ENCODE assay signal across 8 cellular contexts in genomic region chr6:33014841-33015634, GRCh38. TPM values are rescaled to one million over a fixed set of nuclear protein-coding genes. Genes with fewer than 3 reads are reported as not detected.
DNase-seq lines count a peak whose midpoint lies in the region; ATAC-seq and TF ChIP-seq lines count a peak whose summit lies in the region.

No MANE protein-coding gene starts in this region.

- H3K9me3 Mint-ChIP-seq in activated CD4-positive, alpha-beta memory T cell treated with anti-CD3 and anti-CD28 coated beads for 36 hours, result no peaks in the 10 kb centered on the region

- no peaks in the 10 kb centered on the region for H3K27me3 ChIP-seq in neural cell (ENCODE audit: insufficient read depth, low read depth, low read length)

- intact Hi-C loops in activated CD4-positive, alpha-beta memory T cell treated with anti-CD3 and anti-CD28 coated beads for 36 hours (cut with micrococcal nuclease), result loop anchor here (1.0 to 2.0 kb wide), 2 partner anchors 76 to 234 kb away; no protein-coding TSS in a partner anchor
- intact Hi-C loops in posterior vena cava (cut with DNase I), result loop anchor here (5.0 kb wide), 2 partner anchors 62 to 227 kb away; partner anchors contain the start of gene HLA-DPB1 (in 1 of the 2)

- no peak overlapping the region for H2AFZ ChIP-seq in neural cell (ENCODE audit: low read depth, low read length)

- peak; percentile 68 for TF ChIP-seq CTCF in fibroblast of pulmonary artery (IDR thresholded peaks at IDR 0.05; ENCODE audit: low read length, missing control alignments)
- TF ChIP-seq CTCF in neural cell (IDR thresholded peaks at IDR 0.05; ENCODE audit: poor library complexity, severe bottlenecking), result peak; percentile 83

- no peak for TF ChIP-seq EP300 in neural cell (conservative IDR thresholded peaks at IDR 0.05; ENCODE audit: poor library complexity, severe bottlenecking)

- H3K4me3 Mint-ChIP-seq in activated CD4-positive, alpha-beta memory T cell treated with anti-CD3 and anti-CD28 coated beads for 36 hours, result no peak overlapping the region

- H3K36me3 Mint-ChIP-seq in activated CD4-positive, alpha-beta memory T cell treated with anti-CD3 and anti-CD28 coated beads for 36 hours, result no peaks in the 10 kb centered on the region

- no peaks in the 10 kb centered on the region for H3F3A ChIP-seq in neural cell (ENCODE audit: insufficient read depth, low read length, poor library complexity, severe bottlenecking)

- H3K27ac ChIP-seq in neural cell (ENCODE audit: low read length), result no peak overlapping the region

- no peaks in the 10 kb centered on the region for H3K36me3 ChIP-seq in neural cell (ENCODE audit: insufficient read depth, low read length)

- POLR2A ChIA-PET in activated CD4-positive, alpha-beta memory T cell treated with anti-CD3 and anti-CD28 coated beads for 36 hours (lab: Charles Lee), result no interaction called here

- H3K27me3 Mint-ChIP-seq in activated CD4-positive, alpha-beta memory T cell treated with anti-CD3 and anti-CD28 coated beads for 36 hours, result peaks cover 15% of the 10 kb centered on the region

- H3K4me1 Mint-ChIP-seq in activated CD4-positive, alpha-beta memory T cell treated with anti-CD3 and anti-CD28 coated beads for 36 hours (ENCODE audit: low read depth), result peaks cover 12% of the 10 kb centered on the region

- no peak overlapping the region for H3K4me2 ChIP-seq in neural cell (ENCODE audit: low read length)

- no peak for ATAC-seq in GM19455 (IDR thresholded peaks at IDR 0.05; ENCODE audit: unreplicated experiment)

- no peaks in the 10 kb centered on the region for H3K9me3 ChIP-seq in neural cell (ENCODE audit: low read length)

- in situ Hi-C loops in Caki2 (cut with HindIII; ENCODE audit: low pct_unique_long_range_greater_than_20kb, low sequenced_read_pairs), result no loop called here

- H3K9me2 ChIP-seq in neural cell (ENCODE audit: insufficient read depth, low read length), result no peaks in the 10 kb centered on the region

- H3K4me3 ChIP-seq in fibroblast of pulmonary artery (replicated peaks; ENCODE audit: low read depth, low read length), result no peak overlapping the region
- H3K4me3 ChIP-seq in neural cell (ENCODE audit: low read length), result no peak overlapping the region

- no peak overlapping the region for H3K27ac Mint-ChIP-seq in activated CD4-positive, alpha-beta memory T cell treated with anti-CD3 and anti-CD28 coated beads for 36 hours

- H3K9ac ChIP-seq in neural cell (ENCODE audit: low read length), result no peak overlapping the region

- DNase-seq in Caki2 (ENCODE audit: low read depth) (peak; percentile 60), HPDE6-E6E7 (ENCODE audit: extremely low spot score) (peak; percentile 43), NCI-H526 treated with DMSO at 0.1 percent for 48 hours (lab: John Stamatoyannopoulos, UW) (peak; percentile 82), fibroblast of pulmonary artery (ENCODE audit: low read depth) (peak; percentile 92), posterior vena cava (ENCODE audit: low spot score) (no peak)
- peak; percentile 34 for DNase-seq in activated CD4-positive, alpha-beta memory T cell treated with anti-CD3 and anti-CD28 coated beads for 36 hours

- TF ChIP-seq RAD21 in neural cell (conservative IDR thresholded peaks at IDR 0.05), result peak; percentile 83

- H3K79me2 ChIP-seq in neural cell (replicated peaks; ENCODE audit: insufficient read depth, low read length), result no peaks in the 10 kb centered on the region

- CTCF ChIA-PET in activated CD4-positive, alpha-beta memory T cell treated with anti-CD3 and anti-CD28 coated beads for 36 hours (lab: Charles Lee), result interaction anchor here (0.7 to 5.3 kb wide), 32 partner anchors 9 to 278 kb away, joined by 3 to 31 read pairs (median 4); partner anchors contain the start of genes HLA-DPA1, HLA-DPB1 and TAP2

- H4K20me1 ChIP-seq in neural cell (ENCODE audit: insufficient read depth), result no peaks in the 10 kb centered on the region

TF ChIP-seq in neural cell, 6 proteins besides CTCF, POLR2A, EP300 and RAD21:
- TF ChIP-seq REST (IDR thresholded peaks at IDR 0.05; ENCODE audit: borderline replicate concordance) (no peak), SMC3 (conservative IDR thresholded peaks at IDR 0.05; ENCODE audit: poor library complexity) (peak; percentile 93), POLR2AphosphoS5 (IDR thresholded peaks at IDR 0.05) (no peak), MXI1 (conservative IDR thresholded peaks at IDR 0.05; ENCODE audit: poor library complexity, severe bottlenecking) (no peak), EZH2 (IDR thresholded peaks at IDR 0.05; ENCODE audit: borderline replicate concordance, insufficient read depth, low read length, poor library complexity, severe bottlenecking) (no peak), TAF1 (IDR thresholded peaks at IDR 0.05; ENCODE audit: low read depth) (no peak)

RNA-seq across cellular contexts. Expression of gene HLA-DOA, which starts 5.6 kb away (rescaled TPM):
- total RNA-seq in Caki2 (2014; rRNA removed; shearing (Covaris generic); ENCODE audit: low replicate concordance), result not detected in 2 replicates
- total RNA-seq in activated CD4-positive, alpha-beta memory T cell treated with anti-CD3 and anti-CD28 coated beads for 36 hours, result under 1 TPM; 0.53 to 0.55 TPM
- polyA plus RNA-seq in neural cell, result 0.07 TPM in 1 of 2 replicates, not detected in the other
- not detected in 2 replicates for polyA minus RNA-seq in neural cell
- 1 to 10 TPM; 3.1 to 3.5 TPM for total RNA-seq in posterior vena cava

RNA-seq across cellular contexts. Expression of gene BRD2, which starts 46.6 kb away (rescaled TPM):
- total RNA-seq in Caki2 (2014; rRNA removed; shearing (Covaris generic); ENCODE audit: low replicate concordance), result 43.7 and 62.6 TPM in 2 replicates
- 100 to 1,000 TPM; 168 to 190 TPM for total RNA-seq in activated CD4-positive, alpha-beta memory T cell treated with anti-CD3 and anti-CD28 coated beads for 36 hours
- polyA plus RNA-seq in neural cell, result 102 and 107 TPM in 2 replicates
- 121 and 140 TPM in 2 replicates for polyA minus RNA-seq in neural cell
- 100 to 1,000 TPM; 125 to 129 TPM for total RNA-seq in posterior vena cava

RNA-seq across cellular contexts. Expression of gene HLA-DPA1, which starts 58.4 kb away (rescaled TPM):
- not detected in 2 replicates for total RNA-seq in Caki2 (2014; rRNA removed; shearing (Covaris generic); ENCODE audit: low replicate concordance)
- 10 to 100 TPM; 19.3 to 20.9 TPM for total RNA-seq in activated CD4-positive, alpha-beta memory T cell treated with anti-CD3 and anti-CD28 coated beads for 36 hours
- polyA plus RNA-seq in neural cell, result not detected in 2 replicates
- polyA minus RNA-seq in neural cell, result not detected in 2 replicates
- 10 to 100 TPM; 44.4 to 84.9 TPM for total RNA-seq in posterior vena cava

Comparison
In these comparisons a context has a peak if more than half of its experiments do, and no peak if none do; other contexts are left out.
1. RNA of gene HLA-DPA1, which starts 58.4 kb away (total RNA-seq): 44.4 to 84.9 TPM in posterior vena cava and 19.3 to 20.9 TPM in activated CD4-positive, alpha-beta memory T cell treated with anti-CD3 and anti-CD28 coated beads for 36 hours; not detected in Caki2; every median in the first group is over 10 times any median in the second.